8 cellular contexts compared by ENCODE assay signal in the genomic region with DNA sequence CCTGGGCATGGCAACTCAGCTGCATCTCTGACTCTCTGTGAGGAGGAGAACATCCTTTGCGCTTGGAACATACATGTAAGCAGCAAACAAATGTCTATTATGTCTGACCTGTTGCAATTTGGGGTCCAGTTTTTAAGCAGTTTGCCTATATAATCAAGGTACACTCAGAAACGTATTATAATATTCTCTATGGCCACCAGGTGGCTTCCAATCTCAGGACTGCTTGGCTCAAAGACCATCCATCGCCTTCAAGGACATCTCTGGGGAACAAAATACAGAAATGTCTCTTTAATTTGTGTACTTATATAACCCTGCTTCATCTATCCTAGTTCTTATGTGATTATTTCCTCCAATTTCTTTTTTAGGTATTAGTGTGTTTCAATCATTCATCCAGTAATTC.
DNase-seq lines count a peak whose midpoint lies in the region; ATAC-seq and TF ChIP-seq lines count a peak whose summit lies in the region.

No MANE protein-coding gene starts in this region.

- H3K27ac ChIP-seq in AG04450 (ENCODE audit: low read depth, low read length) = no peak overlapping the region
- H3K27ac ChIP-seq in transverse colon = no peak overlapping the region
- H3K27ac ChIP-seq in effector memory CD4-positive, alpha-beta T cell (ENCODE audit: insufficient read depth, low read length, poor library complexity, severe bottlenecking) = no peak overlapping the region

- CTCF ChIA-PET in AG04450 (lab: Charles Lee) = interaction anchor here (0.9 kb wide), 1 partner anchor 11 kb away, joined by 3 read pairs; no protein-coding TSS in a partner anchor

- no peaks in the 10 kb centered on the region for H3K36me3 ChIP-seq in transverse colon
- H3K36me3 ChIP-seq in effector memory CD4-positive, alpha-beta T cell (ENCODE audit: control insufficient read depth, insufficient read depth, low read length) = no peaks in the 10 kb centered on the region

- ATAC-seq in GM19351 (IDR thresholded peaks at IDR 0.05; ENCODE audit: unreplicated experiment) (peak; percentile 94), HG03575 (IDR thresholded peaks at IDR 0.05; ENCODE audit: extremely low read depth, insufficient number of reproducible peaks, low FRiP score, unreplicated experiment) (peak; percentile 90)

- H3K4me3 ChIP-seq in AG04450 (ENCODE audit: low read depth, low read length) (no peak overlapping the region), astrocyte of the spinal cord (ENCODE audit: low read depth, low read length) (no peak overlapping the region), transverse colon (no peak overlapping the region)
- H3K4me3 ChIP-seq in effector memory CD4-positive, alpha-beta T cell (ENCODE audit: insufficient read depth, low read depth, low read length, poor library complexity, severe bottlenecking) = no peak overlapping the region

- POLR2A ChIA-PET in AG04450 (lab: Yijun Ruan, JAX) = no interaction called here

- TF ChIP-seq POLR2A in transverse colon (IDR thresholded peaks at IDR 0.05) = no peak

- DNase-seq in AG04450 (ENCODE audit: low read depth, low spot score) (no peak), astrocyte of the spinal cord (ENCODE audit: low read depth, low spot score) (no peak), transverse colon (no peak), NCI-H1930 (lab: John Stamatoyannopoulos, UW) (no peak)
- no peak for DNase-seq in effector memory CD4-positive, alpha-beta T cell
- DNase-seq in activated CD4-positive, alpha-beta T cell treated with anti-CD3 and anti-CD28 coated beads for 1 hour = no peak

- 37 to 50% methylated on average over 3 of the region's 3 CpGs for WGBS in transverse colon (ENCODE audit: low coverage in 1 of 2), 2 donors

- H3K27me3 ChIP-seq in AG04450 (ENCODE audit: control insufficient read depth, insufficient read depth, low read length) (no peaks in the 10 kb centered on the region), transverse colon (no peaks in the 10 kb centered on the region)
- no peaks in the 10 kb centered on the region for H3K27me3 ChIP-seq in effector memory CD4-positive, alpha-beta T cell (replicated peaks; ENCODE audit: control insufficient read depth, insufficient read depth, low read length, poor library complexity, severe bottlenecking)

- in situ Hi-C loops in astrocyte of the spinal cord (cut with HindIII; ENCODE audit: low sequenced_read_pairs) (no loop called here), transverse colon (cut with MboI; ENCODE audit: low pct_ligation_motif_present in 1 of 4, low pct_unique_long_range_greater_than_20kb in 1 of 4, low sequenced_read_pairs in 3 of 4) (no loop called here)

- intact Hi-C loops in transverse colon (cut with DNase I; ENCODE audit: low total_unique reads) = loop anchor here (10.0 kb wide), 1 partner anchor 1095 kb away; no protein-coding TSS in a partner anchor

- no peaks in the 10 kb centered on the region for H3K9me3 ChIP-seq in AG04450 (ENCODE audit: control insufficient read depth, insufficient read depth, low read length)
- H3K9me3 ChIP-seq in transverse colon = no peaks in the 10 kb centered on the region
- H3K9me3 ChIP-seq in effector memory CD4-positive, alpha-beta T cell (ENCODE audit: control insufficient read depth, low read length) = no peaks in the 10 kb centered on the region

- H3K4me1 ChIP-seq in transverse colon = no peaks in the 10 kb centered on the region
- no peaks in the 10 kb centered on the region for H3K4me1 ChIP-seq in effector memory CD4-positive, alpha-beta T cell (ENCODE audit: control insufficient read depth, insufficient read depth, low read length, poor library complexity, severe bottlenecking)

- TF ChIP-seq CTCF in AG04450 (IDR thresholded peaks at IDR 0.05; ENCODE audit: low read depth, low read length) (peak; percentile 43), astrocyte of the spinal cord (IDR thresholded peaks at IDR 0.05; ENCODE audit: low read depth, low read length) (peak; percentile 20), transverse colon (IDR thresholded peaks at IDR 0.05) (peak in 4 of 5 experiments; percentile 18 to 29 (median 26))

- TF ChIP-seq EP300 in transverse colon (IDR thresholded peaks at IDR 0.05; ENCODE audit: low read depth) = no peak
